1 cellular context compared by ENCODE assay signal in the genomic region with DNA sequence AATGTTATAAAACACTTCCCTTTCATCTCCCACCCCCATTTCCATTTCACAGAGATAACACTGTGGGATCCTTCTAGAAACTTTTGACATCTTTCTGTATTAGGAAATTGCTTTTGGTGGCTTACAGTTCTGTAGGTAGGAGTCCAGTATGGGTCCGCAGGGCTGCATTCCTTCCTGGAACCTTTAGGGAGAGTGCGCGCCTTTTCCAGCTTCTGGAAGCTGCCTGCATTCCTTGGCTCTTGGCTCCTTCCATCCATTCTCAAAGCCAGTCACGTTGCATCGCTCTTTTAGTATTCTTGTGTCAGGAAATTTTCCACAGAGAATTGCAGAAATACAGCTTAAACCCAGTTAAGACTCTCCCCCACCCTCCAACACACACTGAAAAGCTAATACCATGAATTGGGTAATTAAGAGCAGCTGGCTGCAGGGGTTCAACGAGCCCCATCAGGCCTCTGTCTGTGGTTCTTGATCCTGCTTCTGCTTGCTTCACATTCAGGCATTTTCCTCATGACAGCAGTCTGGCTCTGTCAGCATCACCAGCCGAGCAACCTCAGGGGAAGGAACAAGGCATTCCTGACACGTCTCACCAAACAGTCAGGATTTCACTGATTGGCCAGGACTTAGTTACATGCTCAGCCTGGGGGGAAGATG.
TF ChIP-seq lines count a peak whose summit lies in the region.

No MANE protein-coding gene starts in this region.

TF ChIP-seq in GM23338, 12 proteins besides CTCF, POLR2A, EP300 and RAD21 (continued from another document):
- no peak for TF ChIP-seq NANOG (IDR thresholded peaks at IDR 0.05; ENCODE audit: borderline replicate concordance)
- no peak for TF ChIP-seq CREB1 (CRISPR knock-in tag; IDR thresholded peaks at IDR 0.05; ENCODE audit: low read depth)
- TF ChIP-seq, protein P1, sequence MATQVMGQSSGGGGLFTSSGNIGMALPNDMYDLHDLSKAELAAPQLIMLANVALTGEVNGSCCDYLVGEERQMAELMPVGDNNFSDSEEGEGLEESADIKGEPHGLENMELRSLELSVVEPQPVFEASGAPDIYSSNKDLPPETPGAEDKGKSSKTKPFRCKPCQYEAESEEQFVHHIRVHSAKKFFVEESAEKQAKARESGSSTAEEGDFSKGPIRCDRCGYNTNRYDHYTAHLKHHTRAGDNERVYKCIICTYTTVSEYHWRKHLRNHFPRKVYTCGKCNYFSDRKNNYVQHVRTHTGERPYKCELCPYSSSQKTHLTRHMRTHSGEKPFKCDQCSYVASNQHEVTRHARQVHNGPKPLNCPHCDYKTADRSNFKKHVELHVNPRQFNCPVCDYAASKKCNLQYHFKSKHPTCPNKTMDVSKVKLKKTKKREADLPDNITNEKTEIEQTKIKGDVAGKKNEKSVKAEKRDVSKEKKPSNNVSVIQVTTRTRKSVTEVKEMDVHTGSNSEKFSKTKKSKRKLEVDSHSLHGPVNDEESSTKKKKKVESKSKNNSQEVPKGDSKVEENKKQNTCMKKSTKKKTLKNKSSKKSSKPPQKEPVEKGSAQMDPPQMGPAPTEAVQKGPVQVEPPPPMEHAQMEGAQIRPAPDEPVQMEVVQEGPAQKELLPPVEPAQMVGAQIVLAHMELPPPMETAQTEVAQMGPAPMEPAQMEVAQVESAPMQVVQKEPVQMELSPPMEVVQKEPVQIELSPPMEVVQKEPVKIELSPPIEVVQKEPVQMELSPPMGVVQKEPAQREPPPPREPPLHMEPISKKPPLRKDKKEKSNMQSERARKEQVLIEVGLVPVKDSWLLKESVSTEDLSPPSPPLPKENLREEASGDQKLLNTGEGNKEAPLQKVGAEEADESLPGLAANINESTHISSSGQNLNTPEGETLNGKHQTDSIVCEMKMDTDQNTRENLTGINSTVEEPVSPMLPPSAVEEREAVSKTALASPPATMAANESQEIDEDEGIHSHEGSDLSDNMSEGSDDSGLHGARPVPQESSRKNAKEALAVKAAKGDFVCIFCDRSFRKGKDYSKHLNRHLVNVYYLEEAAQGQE (IDR thresholded peaks at IDR 0.05; ENCODE audit: unreplicated experiment): no peak
- no peak for TF ChIP-seq EZH2 (IDR thresholded peaks at IDR 0.05; ENCODE audit: low read depth, unreplicated experiment)
- TF ChIP-seq STAT1 (IDR thresholded peaks at IDR 0.05; ENCODE audit: unreplicated experiment): no peak
- no peak for TF ChIP-seq ZNF331 (CRISPR knock-in tag; IDR thresholded peaks at IDR 0.05; ENCODE audit: low read depth)
- TF ChIP-seq POLR2AphosphoS5 (IDR thresholded peaks at IDR 0.05; ENCODE audit: low read depth): no peak
- TF ChIP-seq ZNF114 (CRISPR knock-in tag; IDR thresholded peaks at IDR 0.05): no peak
- no peak for TF ChIP-seq EZH2phosphoT487 (IDR thresholded peaks at IDR 0.05; ENCODE audit: unreplicated experiment)
- TF ChIP-seq, protein P2, sequence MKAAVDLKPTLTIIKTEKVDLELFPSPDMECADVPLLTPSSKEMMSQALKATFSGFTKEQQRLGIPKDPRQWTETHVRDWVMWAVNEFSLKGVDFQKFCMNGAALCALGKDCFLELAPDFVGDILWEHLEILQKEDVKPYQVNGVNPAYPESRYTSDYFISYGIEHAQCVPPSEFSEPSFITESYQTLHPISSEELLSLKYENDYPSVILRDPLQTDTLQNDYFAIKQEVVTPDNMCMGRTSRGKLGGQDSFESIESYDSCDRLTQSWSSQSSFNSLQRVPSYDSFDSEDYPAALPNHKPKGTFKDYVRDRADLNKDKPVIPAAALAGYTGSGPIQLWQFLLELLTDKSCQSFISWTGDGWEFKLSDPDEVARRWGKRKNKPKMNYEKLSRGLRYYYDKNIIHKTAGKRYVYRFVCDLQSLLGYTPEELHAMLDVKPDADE (IDR thresholded peaks at IDR 0.05): no peak
